Comparison of ENCODE assay signal across 14 cellular contexts in the genomic region with DNA sequence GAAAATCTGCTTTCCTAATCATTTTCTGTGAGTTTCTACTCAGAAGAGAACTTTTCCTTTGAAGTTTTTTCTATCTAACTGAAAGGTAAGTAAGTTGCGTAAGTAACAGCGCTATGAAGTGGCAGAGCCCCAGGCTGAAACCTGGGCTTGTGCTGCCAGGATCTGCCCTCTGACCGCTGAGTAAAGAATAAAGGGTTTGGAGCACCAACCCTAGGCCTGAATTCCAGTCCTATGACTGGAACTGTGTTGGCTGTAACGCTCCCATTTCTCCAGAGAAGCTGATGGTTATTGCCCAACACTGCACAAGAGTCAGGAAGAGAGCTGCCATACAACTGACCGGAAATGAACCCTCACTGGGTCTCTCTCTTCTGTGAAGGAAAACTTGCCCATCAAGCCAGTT.
DNase-seq lines count a peak whose midpoint lies in the region; ATAC-seq and TF ChIP-seq lines count a peak whose summit lies in the region.
"Had no signal": no experiment of that assay in that cellular context is flagged by ENCODE, and none has a peak within 500 bp of the region (broad histone marks: within the 10 kb centered on the region; RNA-seq: fewer than 3 reads in every experiment).

No MANE protein-coding gene starts in this region.

- intact Hi-C loops in mucosa of descending colon (cut with DNase I, micrococcal nuclease), result no loop called here

- DNase-seq in AG09309 (ENCODE audit: low read depth) (peak; percentile 39), M059J (ENCODE audit: low read depth) (peak; percentile 97), mucosa of descending colon (no peak), HUDEP-2 (lab: John Stamatoyannopoulos, UW; ENCODE audit: unreplicated experiment in 76 of 76) (no peak)
- no peak for DNase-seq in activated naive CD4-positive, alpha-beta T cell (lab: John Stamatoyannopoulos, UW)
- no peak for DNase-seq in activated CD4-positive, alpha-beta T cell treated with anti-CD3 and anti-CD28 coated beads for 48 hours
- DNase-seq: activated T-cell treated with anti-CD3 and anti-CD28 coated beads, Interleukin-2, amount 50 U/mL, for 48 hours; CD4-positive, alpha-beta memory T cell; dorsolateral prefrontal cortex; H9; NCI-H446 treated with DMSO at 0.1 percent for 48 hours had no signal

- H3K4me3 ChIP-seq in AG09309 (ENCODE audit: control insufficient read depth, low read depth, low read length) (no peak overlapping the region), mucosa of descending colon (no peak overlapping the region)
- H3K4me3 ChIP-seq: dorsolateral prefrontal cortex, psoas muscle had no signal

- no peaks in the 10 kb centered on the region for H3K36me3 ChIP-seq in mucosa of descending colon (ENCODE audit: low read depth)

- TF ChIP-seq CTCF in AG09309 (IDR thresholded peaks at IDR 0.05; ENCODE audit: control insufficient read depth, insufficient read depth, low read depth, low read length, missing control alignments) (no peak), mucosa of descending colon (IDR thresholded peaks at IDR 0.05) (no peak)

- ATAC-seq in esophagus mucosa (peak; percentile 97), mucosa of descending colon (peak; percentile 11), HG03139 (IDR thresholded peaks at IDR 0.05; ENCODE audit: unreplicated experiment) (no peak)

- H3K4me1 ChIP-seq in mucosa of descending colon (ENCODE audit: low read depth), result no peaks in the 10 kb centered on the region
- H3K4me1 ChIP-seq: psoas muscle had no signal

- H3K9me3 ChIP-seq in mucosa of descending colon, result no peaks in the 10 kb centered on the region
- H3K9me3 ChIP-seq: psoas muscle had no signal

Comparison
In these comparisons a context has a peak if more than half of its experiments do, and no peak if none do; other contexts are left out.
1. DNase-seq: peak in AG09309 (single experiment) and M059J (single experiment); none in mucosa of descending colon (0 of 3), activated naive CD4-positive, alpha-beta T cell (0 of 4), HUDEP-2 (0 of 76) and activated CD4-positive, alpha-beta T cell treated with anti-CD3 and anti-CD28 coated beads for 48 hours (single experiment).